9 cellular contexts compared by ENCODE assay signal in genomic region chr11:45920531-45921477, GRCh38. TPM values are rescaled to one million over a fixed set of nuclear protein-coding genes. Genes with fewer than 3 reads are reported as not detected.
DNase-seq lines count a peak whose midpoint lies in the region; ATAC-seq and TF ChIP-seq lines count a peak whose summit lies in the region.
"Had no signal": no experiment of that assay in that cellular context is flagged by ENCODE, and none has a peak within 500 bp of the region (broad histone marks: within the 10 kb centered on the region; RNA-seq: fewer than 3 reads in every experiment).

No MANE protein-coding gene starts in this region.

- H3K27ac ChIP-seq in thyroid gland: peak overlapping the region; percentile 96 to 97 (median 97)

- CTCF ChIA-PET in activated B cell treated with CpG ODN at 0.5 μM for 24 hours (lab: Charles Lee): interaction anchor here (0.8 to 1.4 kb wide), 2 partner anchors 10 to 45 kb away, joined by 4 to 6 read pairs; no protein-coding TSS in a partner anchor

- no peaks in the 10 kb centered on the region for H3K27me3 ChIP-seq in thyroid gland

- peak overlapping the region; percentile 78 for H3K4me3 Mint-ChIP-seq in activated naive CD8-positive, alpha-beta T cell
- no peak overlapping the region for H3K4me3 Mint-ChIP-seq in activated naive CD8-positive, alpha-beta T cell treated with anti-CD3 and anti-CD28 coated beads, Interleukin-2, amount 50 U/mL, for 24 hours
- H3K4me3 Mint-ChIP-seq in activated B cell treated with CpG ODN at 0.5 μM for 24 hours (peak overlapping the region; percentile 78), memory B cell (peak overlapping the region; percentile 82), glutamatergic neuron (ENCODE audit: unreplicated experiment) (no peak overlapping the region)

- H3K9me3 ChIP-seq in thyroid gland: no peaks in the 10 kb centered on the region

- no peak overlapping the region for H3K4me3 ChIP-seq in thyroid gland (replicated peaks in 1 of 3)

- peak overlapping the region; percentile 64 for H3K27ac Mint-ChIP-seq in activated naive CD8-positive, alpha-beta T cell
- no peak overlapping the region for H3K27ac Mint-ChIP-seq in activated naive CD8-positive, alpha-beta T cell treated with anti-CD3 and anti-CD28 coated beads, Interleukin-2, amount 50 U/mL, for 24 hours
- H3K27ac Mint-ChIP-seq in activated B cell treated with CpG ODN at 0.5 μM for 24 hours: peak overlapping the region; percentile 97
- peak overlapping the region; percentile 74 for H3K27ac Mint-ChIP-seq in memory B cell
- H3K27ac Mint-ChIP-seq in glutamatergic neuron (ENCODE audit: unreplicated experiment): no peak overlapping the region

- DNase-seq in activated naive CD8-positive, alpha-beta T cell treated with anti-CD3 and anti-CD28 coated beads, Interleukin-2, amount 50 U/mL, for 24 hours: no peak
- DNase-seq in activated B cell treated with CpG ODN at 0.5 μM for 24 hours (no peak), memory B cell (ENCODE audit: low spot score in 2 of 2) (no peak), thyroid gland (peak in 1 of 2 donors; percentile 3), D341Med (ENCODE audit: low spot score) (no peak), GM10266 (ENCODE audit: extremely low spot score) (no peak), glutamatergic neuron (no peak)
- DNase-seq: stimulated activated CD4-positive, alpha-beta T cell treated with anti-CD3 and anti-CD28 coated beads, Interleukin-2, amount 100 ng/mL, for 24 hours had no signal

- ATAC-seq in activated naive CD8-positive, alpha-beta T cell treated with anti-CD3 and anti-CD28 coated beads, Interleukin-2, amount 50 U/mL, for 24 hours: no peak
- no peak for ATAC-seq in activated B cell treated with CpG ODN at 0.5 μM for 24 hours (ENCODE audit: low read depth)
- no peak for ATAC-seq in memory B cell (ENCODE audit: low read depth)

- POLR2A ChIA-PET in activated B cell treated with CpG ODN at 0.5 μM for 24 hours (lab: Charles Lee): interaction anchor here (0.6 to 8.2 kb wide), 4 partner anchors 13 to 199 kb away, joined by 3 to 263 read pairs (median 4); partner anchors contain the start of gene CRY2

- 70 to 83% methylated on average over 6 of the region's 6 CpGs for WGBS in thyroid gland, 2 donors

- TF ChIP-seq POLR2A in thyroid gland (IDR thresholded peaks at IDR 0.05): no peak

- no peaks in the 10 kb centered on the region for H3K27me3 Mint-ChIP-seq in activated naive CD8-positive, alpha-beta T cell
- H3K27me3 Mint-ChIP-seq in activated naive CD8-positive, alpha-beta T cell treated with anti-CD3 and anti-CD28 coated beads, Interleukin-2, amount 50 U/mL, for 24 hours: peaks cover 13% of the 10 kb centered on the region
- H3K27me3 Mint-ChIP-seq in activated B cell treated with CpG ODN at 0.5 μM for 24 hours (no peaks in the 10 kb centered on the region), memory B cell (no peaks in the 10 kb centered on the region), glutamatergic neuron (ENCODE audit: unreplicated experiment) (peaks cover 25% of the 10 kb centered on the region)

- H3K9me3 Mint-ChIP-seq in activated naive CD8-positive, alpha-beta T cell (ENCODE audit: low read depth): no peaks in the 10 kb centered on the region
- H3K9me3 Mint-ChIP-seq in activated naive CD8-positive, alpha-beta T cell treated with anti-CD3 and anti-CD28 coated beads, Interleukin-2, amount 50 U/mL, for 24 hours: no peaks in the 10 kb centered on the region
- H3K9me3 Mint-ChIP-seq in activated B cell treated with CpG ODN at 0.5 μM for 24 hours (no peaks in the 10 kb centered on the region), memory B cell (no peaks in the 10 kb centered on the region), glutamatergic neuron (ENCODE audit: unreplicated experiment) (peaks cover 18% of the 10 kb centered on the region)

- intact Hi-C loops in activated B cell treated with CpG ODN at 0.5 μM for 24 hours (cut with micrococcal nuclease) (no loop called here), thyroid gland (cut with DNase I) (no loop called here)

- no peak for TF ChIP-seq CTCF in activated B cell treated with CpG ODN at 0.5 μM for 24 hours (IDR thresholded peaks at IDR 0.05)
- TF ChIP-seq CTCF in thyroid gland (IDR thresholded peaks at IDR 0.05): no peak
- no peak for TF ChIP-seq CTCF in GM10266 (IDR thresholded peaks at IDR 0.05; ENCODE audit: control insufficient read depth, insufficient read depth, low read depth, missing control alignments)
- TF ChIP-seq CTCF in glutamatergic neuron (IDR thresholded peaks at IDR 0.05; ENCODE audit: partially characterized antibody, unreplicated experiment): no peak

- H3K36me3 Mint-ChIP-seq in activated naive CD8-positive, alpha-beta T cell: no peaks in the 10 kb centered on the region
- H3K36me3 Mint-ChIP-seq in activated naive CD8-positive, alpha-beta T cell treated with anti-CD3 and anti-CD28 coated beads, Interleukin-2, amount 50 U/mL, for 24 hours (ENCODE audit: low read depth): peaks cover 5% of the 10 kb centered on the region
- H3K36me3 Mint-ChIP-seq in activated B cell treated with CpG ODN at 0.5 μM for 24 hours (ENCODE audit: low read depth) (peaks cover 35% of the 10 kb centered on the region), memory B cell (peaks cover 8% of the 10 kb centered on the region), glutamatergic neuron (ENCODE audit: unreplicated experiment) (no peaks in the 10 kb centered on the region)

- no peaks in the 10 kb centered on the region for H3K36me3 ChIP-seq in thyroid gland

- peaks cover 31 to 50% of the 10 kb centered on the region in 2 donors for H3K4me1 ChIP-seq in thyroid gland

- H3K4me1 Mint-ChIP-seq in activated naive CD8-positive, alpha-beta T cell (ENCODE audit: low read depth): peaks cover 40% of the 10 kb centered on the region
- H3K4me1 Mint-ChIP-seq in activated naive CD8-positive, alpha-beta T cell treated with anti-CD3 and anti-CD28 coated beads, Interleukin-2, amount 50 U/mL, for 24 hours: peaks cover 39% of the 10 kb centered on the region
- H3K4me1 Mint-ChIP-seq in activated B cell treated with CpG ODN at 0.5 μM for 24 hours (peaks cover 76% of the 10 kb centered on the region), memory B cell (peaks cover 47% of the 10 kb centered on the region), glutamatergic neuron (ENCODE audit: low read depth, unreplicated experiment) (peaks cover 8% of the 10 kb centered on the region)

RNA-seq across cellular contexts. Expression of gene LARGE2, which starts 1.7 kb away (rescaled TPM):
- total RNA-seq in activated B cell treated with CpG ODN at 0.5 μM for 24 hours (47.4 and 59.7 TPM in 2 replicates), thyroid gland (10 to 100 TPM; 11.2 to 19.0 (median 14.1) TPM), glutamatergic neuron (ENCODE audit: unreplicated experiment) (3.0 TPM)

RNA-seq across cellular contexts. Expression of gene PEX16, which starts 3.1 kb away (rescaled TPM):
- 72.0 and 77.7 TPM in 2 replicates for total RNA-seq in activated B cell treated with CpG ODN at 0.5 μM for 24 hours
- 10 to 100 TPM; 28.5 to 41.2 (median 29.5) TPM for total RNA-seq in thyroid gland
- 51.8 TPM for total RNA-seq in glutamatergic neuron (ENCODE audit: unreplicated experiment)

RNA-seq across cellular contexts. Expression of gene FREY1, which starts 13.7 kb away (rescaled TPM):
- total RNA-seq in activated B cell treated with CpG ODN at 0.5 μM for 24 hours (3.9 and 4.6 TPM in 2 replicates), thyroid gland (1 to 10 TPM in 2 of 4 donors, not detected in 2; 1.8 to 2.6 TPM), glutamatergic neuron (ENCODE audit: unreplicated experiment) (0.78 TPM)

RNA-seq across cellular contexts. Expression of gene MAPK8IP1, which starts 35.4 kb away (rescaled TPM):
- 1.9 and 3.4 TPM in 2 replicates for total RNA-seq in activated B cell treated with CpG ODN at 0.5 μM for 24 hours
- total RNA-seq in thyroid gland: 10 to 100 TPM in 3 of 4 donors, 1 to 10 TPM in 1; 9.5 to 25.1 (median 17.4) TPM
- 299 TPM for total RNA-seq in glutamatergic neuron (ENCODE audit: unreplicated experiment)

Comparison
In these comparisons a context has a peak if more than half of its experiments do, and no peak if none do; other contexts are left out.
1. H3K27ac Mint-ChIP-seq: peak in activated naive CD8-positive, alpha-beta T cell (single experiment), activated B cell treated with CpG ODN at 0.5 μM for 24 hours (single experiment) and memory B cell (single experiment); none in activated naive CD8-positive, alpha-beta T cell treated with anti-CD3 and anti-CD28 coated beads, Interleukin-2, amount 50 U/mL, for 24 hours (single experiment) and glutamatergic neuron (single experiment).
2. H3K4me3 Mint-ChIP-seq: peak in activated naive CD8-positive, alpha-beta T cell (single experiment), activated B cell treated with CpG ODN at 0.5 μM for 24 hours (single experiment) and memory B cell (single experiment); none in activated naive CD8-positive, alpha-beta T cell treated with anti-CD3 and anti-CD28 coated beads, Interleukin-2, amount 50 U/mL, for 24 hours (single experiment) and glutamatergic neuron (single experiment).